Comparison of ENCODE assay signal across 9 cellular contexts in the genomic region with DNA sequence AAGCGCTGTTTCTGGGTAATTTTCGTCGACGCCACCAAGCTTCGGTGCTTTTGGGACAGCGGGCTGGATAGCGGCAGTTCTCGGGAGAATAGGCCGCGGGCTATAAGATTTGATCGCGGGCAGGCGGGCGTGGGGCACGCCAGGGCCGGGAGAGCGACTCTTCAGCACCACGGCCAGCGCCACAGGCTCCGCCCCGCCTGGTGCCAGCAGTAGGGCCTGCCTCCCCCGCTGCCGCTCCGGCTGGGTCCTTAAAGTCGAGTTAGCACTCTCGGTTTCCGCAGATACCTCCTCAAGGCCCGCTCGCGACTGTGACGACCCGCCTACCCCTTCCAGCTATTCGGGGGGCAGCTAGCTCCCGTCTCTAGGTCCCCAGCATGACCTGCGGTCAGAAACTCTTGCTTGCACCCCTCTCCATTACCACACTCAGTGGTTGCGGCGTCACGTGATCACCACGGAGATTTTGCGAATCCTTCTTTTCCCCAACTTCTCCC. TPM values are rescaled to one million over a fixed set of nuclear protein-coding genes. Genes with fewer than 3 reads are reported as not detected.
DNase-seq lines count a peak whose midpoint lies in the region; ATAC-seq and TF ChIP-seq lines count a peak whose summit lies in the region.
"Had no signal": no experiment of that assay in that cellular context is flagged by ENCODE, and none has a peak within 500 bp of the region (broad histone marks: within the 10 kb centered on the region; RNA-seq: fewer than 3 reads in every experiment).

No MANE protein-coding gene starts in this region.

- 10% methylated on average over 12 of the region's 40 CpGs for WGBS in mammary epithelial cell (ENCODE audit: low coverage, missing lambda C conversion rate)

- H3K9me3 ChIP-seq in mammary epithelial cell (replicated peaks; ENCODE audit: insufficient read depth, low read length): peaks cover 4% of the 10 kb centered on the region
- H3K9me3 ChIP-seq in breast epithelium: peaks cover 0 to 5% of the 10 kb centered on the region in 2 donors

- H3K4me3 ChIP-seq in mammary epithelial cell (replicated peaks in 1 of 3; ENCODE audit: insufficient read depth in 1 of 3, low read depth in 2 of 3, low read length in 3 of 3): no peak overlapping the region
- H3K4me3 ChIP-seq in breast epithelium: peak overlapping the region in 1 of 3 donors; percentile 28
- H3K4me3 ChIP-seq in dorsolateral prefrontal cortex: peak overlapping the region in 55 of 59 donors; percentile 9 to 65 (median 42)
- H3K4me3 ChIP-seq: skin epidermis had no signal

- CTCF ChIA-PET in mammary epithelial cell (lab: Charles Lee; ENCODE audit: low non-redundant PET): no interaction called here

- H3K4me1 ChIP-seq in mammary epithelial cell (ENCODE audit: insufficient read depth, low read length) (no peaks in the 10 kb centered on the region), breast epithelium (no peaks in the 10 kb centered on the region)

- H3K9ac ChIP-seq in mammary epithelial cell (ENCODE audit: insufficient read depth, low read length): no peak overlapping the region

- no peak overlapping the region for H3K27ac ChIP-seq in mammary epithelial cell (ENCODE audit: insufficient read depth, low read depth, low read length)
- H3K27ac ChIP-seq in breast epithelium: no peak overlapping the region
- H3K27ac ChIP-seq in dorsolateral prefrontal cortex: peak overlapping the region in 16 of 59 donors; percentile 2 to 53 (median 26)
- H3K27ac ChIP-seq: skin epidermis had no signal

- no peak overlapping the region for H2AFZ ChIP-seq in mammary epithelial cell (ENCODE audit: low read depth, low read length)

- BruUV-seq in mammary epithelial cell (replicated peaks; lab: Mats Ljungman, UMichigan): no TSS peak

- intact Hi-C loops in mammary epithelial cell (cut with micrococcal nuclease): no loop called here
- intact Hi-C loops in breast epithelium (cut with DNase I; ENCODE audit: low total_unique reads): no loop called here
- intact Hi-C loops in dorsolateral prefrontal cortex (cut with DNase I): loop anchor here in 1 of 2 donors (10.0 kb wide), 1 partner anchor 262 kb away; no protein-coding TSS in a partner anchor

- dilution Hi-C loops in mammary epithelial cell (cut with HindIII; ENCODE audit: low sequenced_read_pairs): no loop called here

- H3K27me3 ChIP-seq in mammary epithelial cell (ENCODE audit: insufficient read depth, low read length) (peaks cover 35% of the 10 kb centered on the region), breast epithelium (peaks cover 5 to 69% of the 10 kb centered on the region in 2 donors), dorsolateral prefrontal cortex (peaks cover 11 to 92% (median 66%) of the 10 kb centered on the region in 45 donors)

- H3K36me3 ChIP-seq in mammary epithelial cell (ENCODE audit: insufficient read depth, low read length) (no peaks in the 10 kb centered on the region), breast epithelium (no peaks in the 10 kb centered on the region)

- in situ Hi-C loops in mammary epithelial cell (cut with MboI; ENCODE audit: low sequenced_read_pairs in 2 of 2): no loop called here

- no peak for ATAC-seq in GM21825 (IDR thresholded peaks at IDR 0.05; ENCODE audit: unreplicated experiment)

- no peak for TF ChIP-seq CTCF in mammary epithelial cell (conservative IDR thresholded peaks at IDR 0.05 in 1 of 2, IDR thresholded peaks at IDR 0.05 in 1 of 2; ENCODE audit: extremely low read depth in 1 of 2, insufficient read depth in 1 of 2, low read depth in 1 of 2, low read length in 2 of 2)
- TF ChIP-seq CTCF in breast epithelium (IDR thresholded peaks at IDR 0.05): no peak
- peak in 5 of 56 donors; percentile 8 to 33 (median 13) for TF ChIP-seq CTCF in dorsolateral prefrontal cortex (IDR thresholded peaks at IDR 0.05 in 54 of 56, conservative IDR thresholded peaks at IDR 0.05 in 2 of 56; ENCODE audit: low read depth in 1 of 56, partially characterized antibody in 56 of 56)

- H3K79me2 ChIP-seq in mammary epithelial cell (ENCODE audit: insufficient read depth, low read length): no peaks in the 10 kb centered on the region

- TF ChIP-seq POLR2A in breast epithelium (IDR thresholded peaks at IDR 0.05): no peak

- DNase-seq in mammary epithelial cell (peak; percentile 29), breast epithelium (ENCODE audit: low spot score in 2 of 2) (no peak), T-helper 9 cell (peak; percentile 15), dorsolateral prefrontal cortex (peak in 5 of 10 donors; percentile 39 to 73 (median 51)), midbrain (lab: John Stamatoyannopoulos, UW) (peak; percentile 39), superior temporal gyrus (ENCODE audit: extremely low spot score) (peak; percentile 53), epidermal melanocyte (ENCODE audit: insufficient read length, low spot score) (no peak)

- H3K4me2 ChIP-seq in mammary epithelial cell (ENCODE audit: insufficient read depth, low read depth, low read length): no peak overlapping the region

- H4K20me1 ChIP-seq in mammary epithelial cell (ENCODE audit: insufficient read depth, low read length): no peaks in the 10 kb centered on the region

RNA-seq across cellular contexts. Expression of gene NXPH1, which starts 9.4 kb away (rescaled TPM):
- not detected for total RNA-seq in mammary epithelial cell
- not detected for polyA plus RNA-seq in mammary epithelial cell
- not detected for polyA minus RNA-seq in mammary epithelial cell
- under 1 TPM in 1 of 3 donors, not detected in 2; 0.29 TPM for total RNA-seq in breast epithelium
- total RNA-seq in dorsolateral prefrontal cortex: 10 to 100 TPM in 114 of 120 experiments, 1 to 10 TPM in 6; 6.8 to 51.5 (median 21.6) TPM

Comparison
In these comparisons a context has a peak if more than half of its experiments do, and no peak if none do; other contexts are left out.
1. DNase-seq: peak in mammary epithelial cell (single experiment), T-helper 9 cell (single experiment), midbrain (single experiment) and superior temporal gyrus (single experiment); none in breast epithelium (0 of 2) and epidermal melanocyte (single experiment).
2. H3K4me3 ChIP-seq: peak in dorsolateral prefrontal cortex (55 of 59); none in mammary epithelial cell (0 of 3).
3. RNA of gene NXPH1, which starts 9.4 kb away (total RNA-seq): 6.8 to 51.5 TPM in dorsolateral prefrontal cortex; not detected in mammary epithelial cell and 0.29 TPM in breast epithelium; every median in the first group is over 4 times any median in the second.